Comparison of ENCODE assay signal across 14 cellular contexts in the genomic region with DNA sequence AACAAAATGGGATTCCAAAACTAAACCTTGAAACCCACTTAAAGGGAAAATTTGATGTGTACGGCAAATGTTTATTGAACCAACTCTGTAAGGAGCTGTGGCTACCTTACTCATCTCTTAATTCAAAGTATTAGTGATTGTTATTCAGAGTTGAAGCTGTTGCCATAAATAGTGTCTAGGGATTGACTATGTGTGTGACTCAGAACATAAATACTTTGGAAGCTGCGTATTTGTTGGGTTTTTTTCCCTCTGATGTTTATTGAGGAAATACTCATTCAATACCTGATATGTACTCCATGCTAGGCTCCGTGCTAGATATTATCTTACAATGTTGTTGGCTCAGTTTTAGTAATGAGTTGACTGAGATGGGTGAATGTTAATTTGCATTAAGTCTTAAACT.
DNase-seq lines count a peak whose midpoint lies in the region; FAIRE-seq lines count a peak whose summit lies in the region.
"Had no signal": no experiment of that assay in that cellular context is flagged by ENCODE, and none has a peak within 500 bp of the region (broad histone marks: within the 10 kb centered on the region; RNA-seq: fewer than 3 reads in every experiment).

No MANE protein-coding gene starts in this region.

- peaks cover 5 to 9% of the 10 kb centered on the region in 2 donors for H3K36me3 ChIP-seq in small intestine (ENCODE audit: control insufficient read depth in 2 of 2, insufficient read depth in 2 of 2, low read length in 2 of 2)

- no peak overlapping the region for H3K4me3 Mint-ChIP-seq in activated CD4-positive, alpha-beta T cell treated with anti-CD3 and anti-CD28 coated beads, Interleukin-2, amount 10 ng/mL, durations not matched to agents 24 days and 14 days
- H3K4me3 Mint-ChIP-seq: activated CD4-positive, alpha-beta T cell treated with anti-CD3 and anti-CD28 coated beads, Interleukin-2, amount 10 ng/mL, durations not matched to agents 7 days and 5 days; central memory CD8-positive, alpha-beta T cell had no signal

- no peaks in the 10 kb centered on the region for H3K27me3 ChIP-seq in small intestine (ENCODE audit: control insufficient read depth in 2 of 2, insufficient read depth in 2 of 2, low read length in 2 of 2)

- no peak overlapping the region for H3K4me3 ChIP-seq in small intestine (ENCODE audit: low read depth in 1 of 2, low read length in 2 of 2)

- peaks cover 3% of the 10 kb centered on the region for H3K4me1 Mint-ChIP-seq in activated CD4-positive, alpha-beta T cell treated with anti-CD3 and anti-CD28 coated beads, Interleukin-2, amount 10 ng/mL, durations not matched to agents 24 days and 14 days
- H3K4me1 Mint-ChIP-seq: activated CD4-positive, alpha-beta T cell treated with anti-CD3 and anti-CD28 coated beads, Interleukin-2, amount 10 ng/mL, durations not matched to agents 7 days and 5 days; central memory CD8-positive, alpha-beta T cell had no signal

- no peak for FAIRE-seq in small intestine (lab: Jason Lieb, UNC)
- FAIRE-seq: A204.1, kidney had no signal

- intact Hi-C loops in activated CD4-positive, alpha-beta T cell treated with anti-CD3 and anti-CD28 coated beads, Interleukin-2, amount 10 ng/mL, durations not matched to agents 24 days and 14 days (cut with micrococcal nuclease) = loop anchor here (5.0 kb wide), 1 partner anchor 125 kb away; no protein-coding TSS in a partner anchor

- H3K9me3 Mint-ChIP-seq in activated CD4-positive, alpha-beta T cell treated with anti-CD3 and anti-CD28 coated beads, Interleukin-2, amount 10 ng/mL, durations not matched to agents 24 days and 14 days = no peaks in the 10 kb centered on the region
- H3K9me3 Mint-ChIP-seq: activated CD4-positive, alpha-beta T cell treated with anti-CD3 and anti-CD28 coated beads, Interleukin-2, amount 10 ng/mL, durations not matched to agents 7 days and 5 days; central memory CD8-positive, alpha-beta T cell had no signal

- no peaks in the 10 kb centered on the region for H3K9me3 ChIP-seq in small intestine (ENCODE audit: control insufficient read depth, low read depth)

- H3K27ac Mint-ChIP-seq in activated CD4-positive, alpha-beta T cell treated with anti-CD3 and anti-CD28 coated beads, Interleukin-2, amount 10 ng/mL, durations not matched to agents 24 days and 14 days = peak overlapping the region; percentile 4
- H3K27ac Mint-ChIP-seq: activated CD4-positive, alpha-beta T cell treated with anti-CD3 and anti-CD28 coated beads, Interleukin-2, amount 10 ng/mL, durations not matched to agents 7 days and 5 days had no signal

- H3K27ac ChIP-seq in small intestine (ENCODE audit: low read depth in 1 of 2, low read length in 1 of 2) = no peak overlapping the region

- peaks cover 13% of the 10 kb centered on the region for H3K36me3 Mint-ChIP-seq in activated CD4-positive, alpha-beta T cell treated with anti-CD3 and anti-CD28 coated beads, Interleukin-2, amount 10 ng/mL, durations not matched to agents 24 days and 14 days (ENCODE audit: low read depth)

- DNase-seq in activated CD4-positive, alpha-beta T cell treated with anti-CD3 and anti-CD28 coated beads, Interleukin-2, amount 10 ng/mL, durations not matched to agents 24 days and 14 days = no peak
- no peak for DNase-seq in activated CD4-positive, alpha-beta T cell treated with anti-CD3 and anti-CD28 coated beads, Interleukin-2, amount 50 U/mL, for 48 hours
- peak; percentile 58 for DNase-seq in RKO (ENCODE audit: low spot score)
- peak; percentile 76 for DNase-seq in fibroblast of gingiva (ENCODE audit: low read depth)
- peak; percentile 71 for DNase-seq in small intestine
- no peak for DNase-seq in GOT3 (lab: John Stamatoyannopoulos, UW)
- DNase-seq in activated effector memory CD4-positive, alpha-beta T cell treated with anti-CD3 and anti-CD28 coated beads, Interleukin-2, amount 50 U/mL, for 16 hours = no peak
- DNase-seq in stimulated activated CD4-positive, alpha-beta T cell treated with anti-CD3 and anti-CD28 coated beads, Interleukin-4, amount 100 ng/mL, for 4 hours = no peak
- DNase-seq: activated CD4-positive, alpha-beta T cell treated with anti-CD3 and anti-CD28 coated beads, Interleukin-2, amount 10 ng/mL, durations not matched to agents 7 days and 5 days; kidney; NCI-H1436; RPMI8226 had no signal

- no peaks in the 10 kb centered on the region for H3K27me3 Mint-ChIP-seq in activated CD4-positive, alpha-beta T cell treated with anti-CD3 and anti-CD28 coated beads, Interleukin-2, amount 10 ng/mL, durations not matched to agents 24 days and 14 days
- H3K27me3 Mint-ChIP-seq: activated CD4-positive, alpha-beta T cell treated with anti-CD3 and anti-CD28 coated beads, Interleukin-2, amount 10 ng/mL, durations not matched to agents 7 days and 5 days; central memory CD8-positive, alpha-beta T cell had no signal

- H3K4me1 ChIP-seq in small intestine (ENCODE audit: control insufficient read depth in 2 of 2, insufficient read depth in 1 of 2, low read depth in 1 of 2, low read length in 1 of 2) = peaks cover 0 to 2% of the 10 kb centered on the region in 2 donors

- WGBS in small intestine, 3 donors = 51 to 68% (median 51%) methylated on average over 3 of the region's 3 CpGs

Comparison
In these comparisons a context has a peak if more than half of its experiments do, and no peak if none do; other contexts are left out.
1. DNase-seq: peak in RKO (single experiment), fibroblast of gingiva (single experiment) and small intestine (single experiment); none in activated CD4-positive, alpha-beta T cell treated with anti-CD3 and anti-CD28 coated beads, Interleukin-2, amount 10 ng/mL, durations not matched to agents 24 days and 14 days (single experiment), activated CD4-positive, alpha-beta T cell treated with anti-CD3 and anti-CD28 coated beads, Interleukin-2, amount 50 U/mL, for 48 hours (0 of 2), GOT3 (single experiment), activated effector memory CD4-positive, alpha-beta T cell treated with anti-CD3 and anti-CD28 coated beads, Interleukin-2, amount 50 U/mL, for 16 hours (single experiment) and stimulated activated CD4-positive, alpha-beta T cell treated with anti-CD3 and anti-CD28 coated beads, Interleukin-4, amount 100 ng/mL, for 4 hours (0 of 2).